1 cellular context compared by ENCODE assay signal in genomic region chr6:42996513-42996912, GRCh38.
TF ChIP-seq lines count a peak whose summit lies in the region.

No MANE protein-coding gene starts in this region.

TF ChIP-seq in HCT116, 20 proteins besides CTCF, POLR2A, EP300 and RAD21:
- TF ChIP-seq SRF (IDR thresholded peaks at IDR 0.05; ENCODE audit: low read depth) (no peak), EZH2 (IDR thresholded peaks at IDR 0.05) (no peak), EGR1 (IDR thresholded peaks at IDR 0.05; ENCODE audit: low read depth) (no peak), REST (IDR thresholded peaks at IDR 0.05; ENCODE audit: low read depth) (no peak), FOSL1 (IDR thresholded peaks at IDR 0.05; ENCODE audit: low read depth) (no peak), EZH2phosphoT487 (IDR thresholded peaks at IDR 0.05; ENCODE audit: borderline replicate concordance) (no peak), ZNF274 (IDR thresholded peaks at IDR 0.05; ENCODE audit: low read depth, low read length) (no peak), ZFX (IDR thresholded peaks at IDR 0.05) (no peak), YY1 (IDR thresholded peaks at IDR 0.05; ENCODE audit: extremely low read depth, insufficient replicate concordance, low read depth, low read length) (no peak)
